Comparison of ENCODE assay signal across 8 cellular contexts in genomic region chr10:132962623-132963429, GRCh38. TPM values are rescaled to one million over a fixed set of nuclear protein-coding genes. Genes with fewer than 3 reads are reported as not detected.
DNase-seq lines count a peak whose midpoint lies in the region; ATAC-seq and TF ChIP-seq lines count a peak whose summit lies in the region.

No MANE protein-coding gene starts in this region.

- H3K27ac ChIP-seq in right lobe of liver (peak overlapping the region in 1 of 3 donors; percentile 27), upper lobe of right lung (peak overlapping the region; percentile 11)

- no peaks in the 10 kb centered on the region for H3K36me3 Mint-ChIP-seq in activated naive CD8-positive, alpha-beta T cell treated with anti-CD3 and anti-CD28 coated beads, Interleukin-2, amount 10 ng/mL, durations not matched to agents 7 days and 5 days

- peaks cover 6% of the 10 kb centered on the region for H3K27me3 Mint-ChIP-seq in activated naive CD8-positive, alpha-beta T cell treated with anti-CD3 and anti-CD28 coated beads, Interleukin-2, amount 10 ng/mL, durations not matched to agents 7 days and 5 days

- H3K27ac Mint-ChIP-seq in activated naive CD8-positive, alpha-beta T cell treated with anti-CD3 and anti-CD28 coated beads, Interleukin-2, amount 10 ng/mL, durations not matched to agents 7 days and 5 days: peak overlapping the region; percentile 80

- H3K4me3 ChIP-seq in right lobe of liver (peak overlapping the region; percentile 39 to 53 (median 45)), upper lobe of right lung (peak overlapping the region; percentile 72)

- intact Hi-C loops in right lobe of liver (cut with DNase I) (no loop called here), upper lobe of right lung (cut with DNase I) (no loop called here)

- H3K4me1 Mint-ChIP-seq in activated naive CD8-positive, alpha-beta T cell treated with anti-CD3 and anti-CD28 coated beads, Interleukin-2, amount 10 ng/mL, durations not matched to agents 7 days and 5 days: peaks cover 13% of the 10 kb centered on the region

- TF ChIP-seq CTCF in right lobe of liver (IDR thresholded peaks at IDR 0.05): no peak
- TF ChIP-seq CTCF in upper lobe of right lung (IDR thresholded peaks at IDR 0.05): no peak

- no peak for TF ChIP-seq POLR2A in right lobe of liver (IDR thresholded peaks at IDR 0.05)

- peak overlapping the region; percentile 92 for H3K4me3 Mint-ChIP-seq in activated naive CD8-positive, alpha-beta T cell treated with anti-CD3 and anti-CD28 coated beads, Interleukin-2, amount 10 ng/mL, durations not matched to agents 7 days and 5 days

- no peaks in the 10 kb centered on the region for H3K27me3 ChIP-seq in right lobe of liver
- peaks cover 1% of the 10 kb centered on the region for H3K27me3 ChIP-seq in upper lobe of right lung

- POLR2A ChIA-PET in activated naive CD8-positive, alpha-beta T cell treated with anti-CD3 and anti-CD28 coated beads, Interleukin-2, amount 10 ng/mL, durations not matched to agents 7 days and 5 days (lab: Charles Lee): interaction anchor here (1.4 kb wide), 1 partner anchor 313 kb away, joined by 4 read pairs; the partner anchor contains the start of gene ADAM8

- DNase-seq in activated naive CD8-positive, alpha-beta T cell treated with anti-CD3 and anti-CD28 coated beads, Interleukin-2, amount 10 ng/mL, durations not matched to agents 7 days and 5 days: no peak
- DNase-seq in right lobe of liver (no peak), upper lobe of right lung (no peak), HK-2 (ENCODE audit: unreplicated experiment) (no peak), A172 (ENCODE audit: low spot score) (no peak)
- no peak for DNase-seq in activated CD4-positive, alpha-beta T cell treated with anti-CD3 and anti-CD28 coated beads, Interleukin-2, amount 50 U/mL, for 4 hours

- H3K9me3 ChIP-seq in right lobe of liver (no peaks in the 10 kb centered on the region), upper lobe of right lung (no peaks in the 10 kb centered on the region)

- H3K36me3 ChIP-seq in right lobe of liver (no peaks in the 10 kb centered on the region), upper lobe of right lung (no peaks in the 10 kb centered on the region)

- WGBS in right lobe of liver (ENCODE audit: insufficient coverage, low coverage, low lambda C conversion rate, missing lambda C conversion rate): 32% methylated on average over 11 of the region's 11 CpGs

- H3K9me3 Mint-ChIP-seq in activated naive CD8-positive, alpha-beta T cell treated with anti-CD3 and anti-CD28 coated beads, Interleukin-2, amount 10 ng/mL, durations not matched to agents 7 days and 5 days: no peaks in the 10 kb centered on the region

- peak; percentile 38 for ATAC-seq in GM18517 (IDR thresholded peaks at IDR 0.05; ENCODE audit: unreplicated experiment)
- peak; percentile 58 for ATAC-seq in HG02870 (IDR thresholded peaks at IDR 0.05; ENCODE audit: unreplicated experiment)
- peak; percentile 52 for ATAC-seq in activated naive CD8-positive, alpha-beta T cell treated with anti-CD3 and anti-CD28 coated beads, Interleukin-2, amount 10 ng/mL, durations not matched to agents 7 days and 5 days (ENCODE audit: low read depth)
- peak in 3 of 4 donors; percentile 2 to 45 (median 24) for ATAC-seq in right lobe of liver
- ATAC-seq in upper lobe of right lung: no peak

- H3K4me1 ChIP-seq in right lobe of liver (peaks cover 0 to 3% (median 0%) of the 10 kb centered on the region in 4 donors), upper lobe of right lung (peaks cover 10% of the 10 kb centered on the region)

RNA-seq across cellular contexts. Expression of gene CFAP46, which starts 20.5 kb away (rescaled TPM):
- not detected for total RNA-seq in activated naive CD8-positive, alpha-beta T cell treated with anti-CD3 and anti-CD28 coated beads, Interleukin-2, amount 10 ng/mL, durations not matched to agents 7 days and 5 days
- total RNA-seq in right lobe of liver: under 1 TPM; 0.16 to 0.67 (median 0.32) TPM
- total RNA-seq in upper lobe of right lung: 0.52 TPM
- 1.4 and 4.3 TPM in 2 replicates for total RNA-seq in A172 (2014; rRNA removed; shearing (Covaris generic))
